Comparison of ENCODE assay signal across 1 cellular context in genomic region chr17:66375121-66375520, GRCh38.
TF ChIP-seq lines count a peak whose summit lies in the region.

No MANE protein-coding gene starts in this region.

TF ChIP-seq in IMR-90, 13 proteins besides CTCF, POLR2A, EP300 and RAD21 (continued from another document):
- no peak for TF ChIP-seq ELK1 (IDR thresholded peaks at IDR 0.05; ENCODE audit: borderline replicate concordance, low read depth, low read length)
- TF ChIP-seq CHD1 (IDR thresholded peaks at IDR 0.05; ENCODE audit: low read depth, low read length): no peak
- TF ChIP-seq MAZ (IDR thresholded peaks at IDR 0.05; ENCODE audit: borderline replicate concordance, low read depth, low read length): no peak
- no peak for TF ChIP-seq NFE2L2 (IDR thresholded peaks at IDR 0.05; ENCODE audit: low read depth, low read length)
- TF ChIP-seq USF2 (IDR thresholded peaks at IDR 0.05; ENCODE audit: low read depth, low read length): no peak
- no peak for TF ChIP-seq CEBPB (IDR thresholded peaks at IDR 0.05; ENCODE audit: low read depth, low read length)
- no peak for TF ChIP-seq FOS (IDR thresholded peaks at IDR 0.05; ENCODE audit: low read depth, low read length)
- no peak for TF ChIP-seq BHLHE40 (IDR thresholded peaks at IDR 0.05; ENCODE audit: low read depth, low read length)
- TF ChIP-seq MXI1 (IDR thresholded peaks at IDR 0.05; ENCODE audit: borderline replicate concordance, low read depth, low read length): no peak
